15 cellular contexts compared by ENCODE assay signal in the genomic region with DNA sequence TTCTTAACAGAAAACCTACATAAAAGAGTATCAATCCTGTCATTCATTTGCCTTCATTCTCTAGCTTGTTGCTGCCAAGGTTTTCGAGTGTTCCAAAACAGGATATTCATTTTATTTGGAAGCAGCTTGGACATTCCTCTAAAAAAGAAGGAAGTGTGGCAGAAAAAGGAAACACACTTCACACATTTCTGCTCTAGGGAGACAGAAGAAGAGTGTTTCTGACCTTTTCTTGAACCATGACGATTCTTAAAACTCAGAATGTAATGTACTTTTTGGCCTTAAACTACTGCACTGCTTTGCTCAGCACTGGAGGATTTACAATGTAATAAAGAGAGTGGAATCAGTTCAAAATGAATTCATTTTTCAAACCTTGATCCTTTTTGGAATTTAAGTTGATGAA.
DNase-seq lines count a peak whose midpoint lies in the region; ATAC-seq lines count a peak whose summit lies in the region.
"Had no signal": no experiment of that assay in that cellular context is flagged by ENCODE, and none has a peak within 500 bp of the region (broad histone marks: within the 10 kb centered on the region; RNA-seq: fewer than 3 reads in every experiment).

No MANE protein-coding gene starts in this region.

- no peak overlapping the region for H2BK120ac ChIP-seq in mesendoderm (ENCODE audit: low read depth, low read length)

- no CpG with 5 or more reads among the region's 2 CpGs for WGBS in mesendoderm (ENCODE audit: extremely low coverage, insufficient coverage, low lambda C conversion rate)
- WGBS in aorta, 2 donors, result 5 to 11% methylated on average over 2 of the region's 2 CpGs

- H3K79me1 ChIP-seq in mesendoderm (ENCODE audit: low read length), result no peaks in the 10 kb centered on the region

- H3K9me3 ChIP-seq in aorta (ENCODE audit: control insufficient read depth, low read length), result no peaks in the 10 kb centered on the region
- H3K9me3 ChIP-seq: colonic mucosa had no signal

- H3K4me3 ChIP-seq in mesendoderm (ENCODE audit: low read length) (no peak overlapping the region), aorta (ENCODE audit: low read length in 2 of 2) (no peak overlapping the region)
- H3K4me3 ChIP-seq: colonic mucosa had no signal

- H3K27me3 ChIP-seq in mesendoderm (ENCODE audit: insufficient read depth, low read length, poor library complexity) (no peaks in the 10 kb centered on the region), aorta (ENCODE audit: control insufficient read depth in 1 of 2, insufficient read depth in 2 of 2, low read length in 1 of 2) (no peaks in the 10 kb centered on the region)
- H3K27me3 ChIP-seq: colonic mucosa had no signal

- no peak overlapping the region for H4K5ac ChIP-seq in mesendoderm (ENCODE audit: low read length)

- H3K56ac ChIP-seq in mesendoderm (ENCODE audit: low read length), result no peak overlapping the region

- H3K36me3 ChIP-seq in mesendoderm (ENCODE audit: control insufficient read depth, insufficient read depth, low read length) (no peaks in the 10 kb centered on the region), aorta (ENCODE audit: control insufficient read depth in 1 of 2, insufficient read depth in 2 of 2, low read length in 1 of 2) (no peaks in the 10 kb centered on the region)
- H3K36me3 ChIP-seq: colonic mucosa had no signal

- H2BK5ac ChIP-seq in mesendoderm (ENCODE audit: low read length), result no peak overlapping the region

- H3K4me2 ChIP-seq in mesendoderm (ENCODE audit: low read length), result no peak overlapping the region
- H3K4me2 ChIP-seq: KMS-11 had no signal

- H3K4ac ChIP-seq in mesendoderm (ENCODE audit: low read depth, low read length), result no peak overlapping the region

- H3K23ac ChIP-seq in mesendoderm (ENCODE audit: low read length), result no peak overlapping the region

- H3K4me1 ChIP-seq in mesendoderm (ENCODE audit: control insufficient read depth, low read depth, low read length) (peaks cover 3% of the 10 kb centered on the region), aorta (ENCODE audit: control insufficient read depth in 1 of 2, insufficient read depth in 2 of 2, low read length in 2 of 2) (no peaks in the 10 kb centered on the region)
- H3K4me1 ChIP-seq: colonic mucosa had no signal

- ATAC-seq in Right ventricle myocardium superior (ENCODE audit: poor library complexity) (peak; percentile 39), Right ventricle myocardium inferior (no peak), aorta (ENCODE audit: low FRiP score) (peak; percentile 20)

- intact Hi-C loops in Right ventricle myocardium superior (cut with DNase I), result no loop called here
- intact Hi-C loops in Right ventricle myocardium inferior (cut with DNase I), result loop anchor here (5.0 kb wide), 2 partner anchors 69 to 91 kb away; no protein-coding TSS in a partner anchor
- intact Hi-C loops in aorta (cut with DNase I), result no loop called here

- H3K27ac ChIP-seq in mesendoderm (ENCODE audit: low read depth, low read length) (no peak overlapping the region), aorta (ENCODE audit: low read depth in 1 of 2, low read length in 2 of 2) (no peak overlapping the region)
- H3K27ac ChIP-seq: colonic mucosa, KMS-11 had no signal

- no peak overlapping the region for H3K18ac ChIP-seq in mesendoderm (ENCODE audit: low read length)

- no peak overlapping the region for H3K9ac ChIP-seq in mesendoderm (ENCODE audit: low read length)
- H3K9ac ChIP-seq: KMS-11 had no signal

- H2AK5ac ChIP-seq in mesendoderm (ENCODE audit: low read length), result no peak overlapping the region

- H4K8ac ChIP-seq in mesendoderm (ENCODE audit: low read depth, low read length), result no peak overlapping the region

- DNase-seq in Right ventricle myocardium superior, result no peak
- DNase-seq in Right ventricle myocardium inferior (ENCODE audit: missing footprints), result no peak
- DNase-seq in dermis blood vessel endothelial cell, result peak; percentile 59
- no peak for DNase-seq in mesendoderm
- no peak for DNase-seq in aorta
- no peak for DNase-seq in D341Med (ENCODE audit: low spot score)
- DNase-seq in RKO (ENCODE audit: low spot score), result no peak
- DNase-seq in SIG-M5 treated with dmso at 0.1 percent for 504 hours (lab: John Stamatoyannopoulos, UW; ENCODE audit: unreplicated experiment), result no peak
- DNase-seq: activated B cell treated with CpG ODN at 0.5 μM for 24 hours; CD8-positive, alpha-beta memory T cell; colonic mucosa; GDM1; NCI-H146; T-helper 1 cell had no signal

- peak overlapping the region; percentile 36 for H2BK15ac ChIP-seq in mesendoderm (replicated peaks; ENCODE audit: low read depth)

- H3K79me2 ChIP-seq in mesendoderm (ENCODE audit: control insufficient read depth, insufficient read depth, low read length), result no peaks in the 10 kb centered on the region
